In the genomic region with DNA sequence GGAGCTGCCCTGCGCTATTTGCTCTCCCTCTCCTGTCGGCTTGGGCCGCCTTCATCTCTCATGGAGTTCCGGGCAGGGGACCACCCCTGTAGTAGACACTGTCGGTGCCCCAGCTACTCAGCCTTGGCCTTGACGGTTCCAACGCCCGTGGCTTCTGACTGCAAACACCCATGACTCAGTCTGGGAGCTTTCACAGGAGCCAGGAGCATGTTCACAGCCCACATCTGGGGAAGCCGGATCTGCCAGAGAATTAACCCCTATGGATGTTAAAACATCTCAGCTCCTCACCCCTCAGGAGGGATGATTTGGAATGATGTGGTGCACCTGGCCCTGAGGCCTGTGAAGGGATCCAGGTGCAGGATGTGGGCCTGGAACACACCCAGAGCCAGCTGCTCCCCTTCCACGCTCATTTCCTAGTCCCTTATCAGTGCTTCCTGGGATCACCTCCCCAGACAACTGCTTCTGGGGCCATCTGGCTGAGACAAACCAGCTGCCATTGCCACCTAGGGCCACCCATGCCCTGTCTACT, we compare ENCODE assay signal across 1 cellular context.
TF ChIP-seq lines count a peak whose summit lies in the region.

No MANE protein-coding gene starts in this region.

TF ChIP-seq in WTC11, 78 proteins besides CTCF, POLR2A, EP300 and RAD21 (continued from another document):
- TF ChIP-seq, protein P1, sequence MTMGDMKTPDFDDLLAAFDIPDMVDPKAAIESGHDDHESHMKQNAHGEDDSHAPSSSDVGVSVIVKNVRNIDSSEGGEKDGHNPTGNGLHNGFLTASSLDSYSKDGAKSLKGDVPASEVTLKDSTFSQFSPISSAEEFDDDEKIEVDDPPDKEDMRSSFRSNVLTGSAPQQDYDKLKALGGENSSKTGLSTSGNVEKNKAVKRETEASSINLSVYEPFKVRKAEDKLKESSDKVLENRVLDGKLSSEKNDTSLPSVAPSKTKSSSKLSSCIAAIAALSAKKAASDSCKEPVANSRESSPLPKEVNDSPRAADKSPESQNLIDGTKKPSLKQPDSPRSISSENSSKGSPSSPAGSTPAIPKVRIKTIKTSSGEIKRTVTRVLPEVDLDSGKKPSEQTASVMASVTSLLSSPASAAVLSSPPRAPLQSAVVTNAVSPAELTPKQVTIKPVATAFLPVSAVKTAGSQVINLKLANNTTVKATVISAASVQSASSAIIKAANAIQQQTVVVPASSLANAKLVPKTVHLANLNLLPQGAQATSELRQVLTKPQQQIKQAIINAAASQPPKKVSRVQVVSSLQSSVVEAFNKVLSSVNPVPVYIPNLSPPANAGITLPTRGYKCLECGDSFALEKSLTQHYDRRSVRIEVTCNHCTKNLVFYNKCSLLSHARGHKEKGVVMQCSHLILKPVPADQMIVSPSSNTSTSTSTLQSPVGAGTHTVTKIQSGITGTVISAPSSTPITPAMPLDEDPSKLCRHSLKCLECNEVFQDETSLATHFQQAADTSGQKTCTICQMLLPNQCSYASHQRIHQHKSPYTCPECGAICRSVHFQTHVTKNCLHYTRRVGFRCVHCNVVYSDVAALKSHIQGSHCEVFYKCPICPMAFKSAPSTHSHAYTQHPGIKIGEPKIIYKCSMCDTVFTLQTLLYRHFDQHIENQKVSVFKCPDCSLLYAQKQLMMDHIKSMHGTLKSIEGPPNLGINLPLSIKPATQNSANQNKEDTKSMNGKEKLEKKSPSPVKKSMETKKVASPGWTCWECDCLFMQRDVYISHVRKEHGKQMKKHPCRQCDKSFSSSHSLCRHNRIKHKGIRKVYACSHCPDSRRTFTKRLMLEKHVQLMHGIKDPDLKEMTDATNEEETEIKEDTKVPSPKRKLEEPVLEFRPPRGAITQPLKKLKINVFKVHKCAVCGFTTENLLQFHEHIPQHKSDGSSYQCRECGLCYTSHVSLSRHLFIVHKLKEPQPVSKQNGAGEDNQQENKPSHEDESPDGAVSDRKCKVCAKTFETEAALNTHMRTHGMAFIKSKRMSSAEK (CRISPR knock-in tag; IDR thresholded peaks at IDR 0.05; ENCODE audit: borderline replicate concordance) = no peak
- TF ChIP-seq, protein P2, sequence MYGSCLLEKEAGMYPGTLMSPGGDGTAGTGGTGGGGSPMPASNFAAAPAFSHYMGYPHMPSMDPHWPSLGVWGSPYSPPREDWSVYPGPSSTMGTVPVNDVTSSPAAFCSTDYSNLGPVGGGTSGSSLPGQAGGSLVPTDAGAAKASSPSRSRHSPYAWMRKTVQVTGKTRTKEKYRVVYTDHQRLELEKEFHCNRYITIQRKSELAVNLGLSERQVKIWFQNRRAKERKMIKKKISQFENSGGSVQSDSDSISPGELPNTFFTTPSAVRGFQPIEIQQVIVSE (CRISPR knock-in tag; IDR thresholded peaks at IDR 0.05; ENCODE audit: borderline replicate concordance) = no peak
- TF ChIP-seq TP53 (CRISPR knock-in tag; IDR thresholded peaks at IDR 0.05) (no peak), TCF7 (CRISPR knock-in tag; IDR thresholded peaks at IDR 0.05; ENCODE audit: low read depth) (no peak), ZNF219 (CRISPR knock-in tag; IDR thresholded peaks at IDR 0.05; ENCODE audit: borderline replicate concordance) (no peak), IRF2 (CRISPR knock-in tag; IDR thresholded peaks at IDR 0.05; ENCODE audit: borderline replicate concordance, low read depth) (no peak), ZNF263 (CRISPR knock-in tag; IDR thresholded peaks at IDR 0.05; ENCODE audit: low read depth) (no peak), FOXJ3 (CRISPR knock-in tag; IDR thresholded peaks at IDR 0.05; ENCODE audit: borderline replicate concordance) (no peak)
- TF ChIP-seq, protein P3, sequence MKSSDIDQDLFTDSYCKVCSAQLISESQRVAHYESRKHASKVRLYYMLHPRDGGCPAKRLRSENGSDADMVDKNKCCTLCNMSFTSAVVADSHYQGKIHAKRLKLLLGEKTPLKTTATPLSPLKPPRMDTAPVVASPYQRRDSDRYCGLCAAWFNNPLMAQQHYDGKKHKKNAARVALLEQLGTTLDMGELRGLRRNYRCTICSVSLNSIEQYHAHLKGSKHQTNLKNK (CRISPR knock-in tag; IDR thresholded peaks at IDR 0.05) = no peak
- TF ChIP-seq, protein P4, sequence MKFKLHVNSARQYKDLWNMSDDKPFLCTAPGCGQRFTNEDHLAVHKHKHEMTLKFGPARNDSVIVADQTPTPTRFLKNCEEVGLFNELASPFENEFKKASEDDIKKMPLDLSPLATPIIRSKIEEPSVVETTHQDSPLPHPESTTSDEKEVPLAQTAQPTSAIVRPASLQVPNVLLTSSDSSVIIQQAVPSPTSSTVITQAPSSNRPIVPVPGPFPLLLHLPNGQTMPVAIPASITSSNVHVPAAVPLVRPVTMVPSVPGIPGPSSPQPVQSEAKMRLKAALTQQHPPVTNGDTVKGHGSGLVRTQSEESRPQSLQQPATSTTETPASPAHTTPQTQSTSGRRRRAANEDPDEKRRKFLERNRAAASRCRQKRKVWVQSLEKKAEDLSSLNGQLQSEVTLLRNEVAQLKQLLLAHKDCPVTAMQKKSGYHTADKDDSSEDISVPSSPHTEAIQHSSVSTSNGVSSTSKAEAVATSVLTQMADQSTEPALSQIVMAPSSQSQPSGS (CRISPR knock-in tag; IDR thresholded peaks at IDR 0.05; ENCODE audit: borderline replicate concordance, low read depth) = no peak
- TF ChIP-seq, protein P5, sequence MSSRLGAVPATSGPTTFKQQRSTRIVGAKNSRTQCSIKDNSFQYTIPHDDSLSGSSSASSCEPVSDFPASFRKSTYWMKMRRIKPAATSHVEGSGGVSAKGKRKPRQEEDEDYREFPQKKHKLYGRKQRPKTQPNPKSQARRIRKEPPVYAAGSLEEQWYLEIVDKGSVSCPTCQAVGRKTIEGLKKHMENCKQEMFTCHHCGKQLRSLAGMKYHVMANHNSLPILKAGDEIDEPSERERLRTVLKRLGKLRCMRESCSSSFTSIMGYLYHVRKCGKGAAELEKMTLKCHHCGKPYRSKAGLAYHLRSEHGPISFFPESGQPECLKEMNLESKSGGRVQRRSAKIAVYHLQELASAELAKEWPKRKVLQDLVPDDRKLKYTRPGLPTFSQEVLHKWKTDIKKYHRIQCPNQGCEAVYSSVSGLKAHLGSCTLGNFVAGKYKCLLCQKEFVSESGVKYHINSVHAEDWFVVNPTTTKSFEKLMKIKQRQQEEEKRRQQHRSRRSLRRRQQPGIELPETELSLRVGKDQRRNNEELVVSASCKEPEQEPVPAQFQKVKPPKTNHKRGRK (CRISPR knock-in tag; IDR thresholded peaks at IDR 0.05; ENCODE audit: borderline replicate concordance) = no peak
